In the genomic region with DNA sequence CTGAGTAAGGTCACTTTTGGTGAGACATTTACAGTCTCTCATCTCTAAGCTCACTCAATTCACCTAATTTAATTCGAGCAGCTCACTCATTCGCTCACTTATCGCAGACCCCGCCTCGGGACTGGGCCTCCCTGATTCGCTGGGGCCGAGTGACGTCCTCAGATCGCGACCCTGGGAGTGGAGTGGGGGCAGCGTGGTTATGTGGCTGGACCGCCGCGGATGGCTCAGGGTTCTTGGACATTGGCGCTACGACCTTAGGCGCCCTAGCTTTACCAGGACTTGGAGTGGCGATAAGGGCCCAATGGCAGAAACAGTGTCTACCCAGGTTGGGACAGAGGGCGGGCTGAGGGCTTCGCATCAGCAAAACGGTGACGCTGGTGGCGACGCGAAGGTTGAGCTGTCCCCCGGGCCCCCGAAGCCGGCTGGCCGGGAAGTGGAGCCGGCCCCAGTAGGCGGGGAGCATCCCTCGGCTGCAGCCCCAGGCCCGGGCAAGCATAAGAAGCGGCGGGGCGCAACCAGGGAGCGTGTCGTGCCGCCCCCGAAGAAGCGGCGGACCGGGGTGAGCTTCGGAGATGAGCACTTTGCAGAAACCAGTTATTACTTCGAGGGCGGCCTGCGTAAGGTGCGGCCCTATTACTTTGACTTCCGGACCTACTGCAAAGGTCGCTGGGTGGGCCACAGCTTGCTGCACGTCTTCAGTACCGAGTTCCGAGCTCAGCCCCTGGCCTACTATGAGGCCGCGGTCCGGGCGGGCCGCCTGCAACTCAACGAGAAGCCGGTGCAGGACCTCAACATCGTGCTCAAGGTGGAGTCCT, we compare ENCODE assay signal across 8 cellular contexts. TPM values are rescaled to one million over a fixed set of nuclear protein-coding genes. Genes with fewer than 3 reads are reported as not detected.
DNase-seq lines count a peak whose midpoint lies in the region; ATAC-seq lines count a peak whose summit lies in the region.

A gene with protein sequence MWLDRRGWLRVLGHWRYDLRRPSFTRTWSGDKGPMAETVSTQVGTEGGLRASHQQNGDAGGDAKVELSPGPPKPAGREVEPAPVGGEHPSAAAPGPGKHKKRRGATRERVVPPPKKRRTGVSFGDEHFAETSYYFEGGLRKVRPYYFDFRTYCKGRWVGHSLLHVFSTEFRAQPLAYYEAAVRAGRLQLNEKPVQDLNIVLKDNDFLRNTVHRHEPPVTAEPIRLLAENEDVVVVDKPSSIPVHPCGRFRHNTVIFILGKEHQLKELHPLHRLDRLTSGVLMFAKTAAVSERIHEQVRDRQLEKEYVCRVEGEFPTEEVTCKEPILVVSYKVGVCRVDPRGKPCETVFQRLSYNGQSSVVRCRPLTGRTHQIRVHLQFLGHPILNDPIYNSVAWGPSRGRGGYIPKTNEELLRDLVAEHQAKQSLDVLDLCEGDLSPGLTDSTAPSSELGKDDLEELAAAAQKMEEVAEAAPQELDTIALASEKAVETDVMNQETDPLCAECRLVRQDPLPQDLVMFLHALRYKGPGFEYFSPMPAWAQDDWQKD (plus strand): TSS at position 161 of the 815 bp plus-strand sequence. CDS start 39 bp downstream, at position 200.

- H3K4me3 Mint-ChIP-seq in activated CD8-positive, alpha-beta T cell treated with anti-CD3 and anti-CD28 coated beads, Interleukin-2, amount 10 ng/mL, durations not matched to agents 7 days and 5 days: peak within 1 kb of the TSS; percentile 97

- no peaks in the 10 kb centered on the region for H3K27me3 Mint-ChIP-seq in activated CD8-positive, alpha-beta T cell treated with anti-CD3 and anti-CD28 coated beads, Interleukin-2, amount 10 ng/mL, durations not matched to agents 7 days and 5 days (ENCODE audit: low read depth)

- CTCF ChIA-PET in activated CD8-positive, alpha-beta T cell treated with anti-CD3 and anti-CD28 coated beads, Interleukin-2, amount 10 ng/mL, durations not matched to agents 7 days and 5 days (lab: Charles Lee): interaction anchor here (1.0 to 1.8 kb wide), 6 partner anchors 20 to 325 kb away, joined by 3 to 30 read pairs (median 4); partner anchors contain the start of gene VPS18

- H3K9me3 Mint-ChIP-seq in activated CD8-positive, alpha-beta T cell treated with anti-CD3 and anti-CD28 coated beads, Interleukin-2, amount 10 ng/mL, durations not matched to agents 7 days and 5 days (ENCODE audit: insufficient read depth): no peaks in the 10 kb centered on the region

- H3K36me3 Mint-ChIP-seq in activated CD8-positive, alpha-beta T cell treated with anti-CD3 and anti-CD28 coated beads, Interleukin-2, amount 10 ng/mL, durations not matched to agents 7 days and 5 days (ENCODE audit: low read depth): peaks cover 22% of the 10 kb centered on the region

- peaks cover 49% of the 10 kb centered on the region for H3K4me1 Mint-ChIP-seq in activated CD8-positive, alpha-beta T cell treated with anti-CD3 and anti-CD28 coated beads, Interleukin-2, amount 10 ng/mL, durations not matched to agents 7 days and 5 days (ENCODE audit: low read depth)

- ATAC-seq in GM19351 (IDR thresholded peaks at IDR 0.05; ENCODE audit: unreplicated experiment): peak; percentile 61
- ATAC-seq in activated CD8-positive, alpha-beta T cell treated with anti-CD3 and anti-CD28 coated beads, Interleukin-2, amount 10 ng/mL, durations not matched to agents 7 days and 5 days: peak; percentile 69

- H3K27ac Mint-ChIP-seq in activated CD8-positive, alpha-beta T cell treated with anti-CD3 and anti-CD28 coated beads, Interleukin-2, amount 10 ng/mL, durations not matched to agents 7 days and 5 days: peak within 1 kb of the TSS; percentile 99

- POLR2A ChIA-PET in activated CD8-positive, alpha-beta T cell treated with anti-CD3 and anti-CD28 coated beads, Interleukin-2, amount 10 ng/mL, durations not matched to agents 7 days and 5 days (lab: Charles Lee): interaction anchor here (0.5 to 1.8 kb wide), 17 partner anchors 9 to 320 kb away, joined by 3 to 20 read pairs (median 4); partner anchors contain the start of genes KNL1 and RAD51

- DNase-seq in Ammon's horn (ENCODE audit: low spot score) (peak; percentile 96), HS-5 (ENCODE audit: low read depth) (peak; percentile 77), lung microvascular endothelial cell (ENCODE audit: low read depth in 2 of 2) (peak; percentile 92 to 94)
- peak; percentile 93 for DNase-seq in NK-92 treated with Interleukin-12 subunit alpha and Interleukin-12 subunit beta, amount 100 ng/mL, for 24 hours (lab: John Stamatoyannopoulos, UW)
- peak; percentile 96 for DNase-seq in activated CD8-positive, alpha-beta T cell treated with anti-CD3 and anti-CD28 coated beads, Interleukin-2, amount 10 ng/mL, durations not matched to agents 7 days and 5 days
- peak; percentile 93 for DNase-seq in effector CD4-positive, alpha-beta T cell
- DNase-seq in stimulated activated CD4-positive, alpha-beta T cell treated with anti-CD3 and anti-CD28 coated beads, TNF-alpha, amount 100 ng/mL, for 24 hours (ENCODE audit: low read depth in 3 of 3): peak; percentile 86 to 94 (median 92)

RNA-seq across cellular contexts. Expression of the gene that starts here (rescaled TPM):
- 10 to 100 TPM; 14.1 to 15.6 TPM for total RNA-seq in activated CD8-positive, alpha-beta T cell treated with anti-CD3 and anti-CD28 coated beads, Interleukin-2, amount 10 ng/mL, durations not matched to agents 7 days and 5 days
- 7.4 and 10.1 TPM in 2 replicates for total RNA-seq in lung microvascular endothelial cell

Comparison
In these comparisons a context has a peak if more than half of its experiments do, and no peak if none do; other contexts are left out.
1. Peak in every context shown above with its lines: DNase-seq and ATAC-seq.